ENCODE assay signal across 12 cellular contexts in genomic region chr2:96156926-96157648, GRCh38.
DNase-seq lines count a peak whose midpoint lies in the region; ATAC-seq and TF ChIP-seq lines count a peak whose summit lies in the region.
"Had no signal": no experiment of that assay in that cellular context is flagged by ENCODE, and none has a peak within 500 bp of the region (broad histone marks: within the 10 kb centered on the region; RNA-seq: fewer than 3 reads in every experiment).

No MANE protein-coding gene starts in this region.

- DNase-seq in memory B cell (ENCODE audit: low spot score in 2 of 2) = peak; percentile 40 to 58
- DNase-seq in brain microvascular endothelial cell = no peak
- no peak for DNase-seq in NCI-H128 (lab: John Stamatoyannopoulos, UW; ENCODE audit: unreplicated experiment)
- no peak for DNase-seq in T-helper 9 cell
- DNase-seq: dermis blood vessel endothelial cell, kidney glomerular epithelial cell had no signal

- peaks cover 54% of the 10 kb centered on the region for H3K4me1 Mint-ChIP-seq in memory B cell

- peak; percentile 38 for ATAC-seq in GM18517 (IDR thresholded peaks at IDR 0.05; ENCODE audit: unreplicated experiment)
- peak; percentile 44 for ATAC-seq in GM21447 (IDR thresholded peaks at IDR 0.05; ENCODE audit: unreplicated experiment)
- ATAC-seq in HG03571 (IDR thresholded peaks at IDR 0.05; ENCODE audit: unreplicated experiment) = peak; percentile 34
- ATAC-seq in memory B cell (ENCODE audit: low read depth) = peak; percentile 71
- ATAC-seq in SK-N-SH treated with all-trans-retinoic acid at 6 μM for 48 hours = no peak
- ATAC-seq: Panc1 had no signal

- no peak overlapping the region for H3K4me3 ChIP-seq in brain microvascular endothelial cell (ENCODE audit: low read depth, low read length)
- H3K4me3 ChIP-seq: GM23338 had no signal

- no peaks in the 10 kb centered on the region for H3K36me3 ChIP-seq in brain microvascular endothelial cell (replicated peaks)

- in situ Hi-C loops in brain microvascular endothelial cell (cut with HindIII; ENCODE audit: low pct_ligation_motif_present, low sequenced_read_pairs) = no loop called here

- peaks cover 2% of the 10 kb centered on the region for H3K36me3 Mint-ChIP-seq in memory B cell

- no peaks in the 10 kb centered on the region for H3K27me3 Mint-ChIP-seq in memory B cell

- H3K9me3 Mint-ChIP-seq in memory B cell = peaks cover 3% of the 10 kb centered on the region
- H3K9me3 Mint-ChIP-seq: GM23338 had no signal

- TF ChIP-seq CTCF in brain microvascular endothelial cell (IDR thresholded peaks at IDR 0.05; ENCODE audit: low read depth, low read length, missing control alignments) = no peak

- H3K27me3 ChIP-seq in brain microvascular endothelial cell (replicated peaks) = no peaks in the 10 kb centered on the region

- H3K27ac ChIP-seq in brain microvascular endothelial cell = no peak overlapping the region

- H3K27ac Mint-ChIP-seq in memory B cell = peak overlapping the region; percentile 22
- H3K27ac Mint-ChIP-seq: GM23338 had no signal

- H3K4me3 Mint-ChIP-seq in memory B cell = peak overlapping the region; percentile 70
- H3K4me3 Mint-ChIP-seq: GM23338 had no signal

TF ChIP-seq in SK-N-SH treated with all-trans-retinoic acid at 6 μM for 48 hours, 23 proteins besides CTCF, POLR2A, EP300 and RAD21:
- TF ChIP-seq OSR1 (CRISPR knock-in tag; IDR thresholded peaks at IDR 0.05) (no peak), TSHZ2 (CRISPR knock-in tag; IDR thresholded peaks at IDR 0.05) (no peak)

Comparison
In these comparisons a context has a peak if more than half of its experiments do, and no peak if none do; other contexts are left out.
1. DNase-seq: peak in memory B cell (2 of 2); none in brain microvascular endothelial cell (single experiment), NCI-H128 (single experiment) and T-helper 9 cell (single experiment).